9 cellular contexts compared by ENCODE assay signal in genomic region chr22:50581031-50581949, GRCh38. TPM values are rescaled to one million over a fixed set of nuclear protein-coding genes. Genes with fewer than 3 reads are reported as not detected.
DNase-seq lines count a peak whose midpoint lies in the region; ATAC-seq, FAIRE-seq and TF ChIP-seq lines count a peak whose summit lies in the region.
"Had no signal": no experiment of that assay in that cellular context is flagged by ENCODE, and none has a peak within 500 bp of the region (broad histone marks: within the 10 kb centered on the region; RNA-seq: fewer than 3 reads in every experiment).

No MANE protein-coding gene starts in this region.

- 94% methylated on average over 22 of the region's 22 CpGs for WGBS in aorta, 2 donors

- peaks cover 11% of the 10 kb centered on the region for H3K36me3 Mint-ChIP-seq in stimulated activated naive CD8-positive, alpha-beta T cell treated with anti-CD3 and anti-CD28 coated beads, Interleukin-15, Interleukin-2, amounts not matched to agents 100 ng/mL and 50 ng/mL, for 24 hours (ENCODE audit: low read depth)

- no peaks in the 10 kb centered on the region for H3K27me3 Mint-ChIP-seq in stimulated activated naive CD8-positive, alpha-beta T cell treated with anti-CD3 and anti-CD28 coated beads, Interleukin-15, Interleukin-2, amounts not matched to agents 100 ng/mL and 50 ng/mL, for 24 hours

- H3K4me3 ChIP-seq in bronchial epithelial cell (ENCODE audit: low read depth, low read length) (peak overlapping the region; percentile 82), mononuclear cell (ENCODE audit: low read length) (peak overlapping the region; percentile 70), aorta (ENCODE audit: low read length in 2 of 2) (no peak overlapping the region)

- H3K27ac Mint-ChIP-seq in stimulated activated naive CD8-positive, alpha-beta T cell treated with anti-CD3 and anti-CD28 coated beads, Interleukin-15, Interleukin-2, amounts not matched to agents 100 ng/mL and 50 ng/mL, for 24 hours, result peak overlapping the region; percentile 85

- H3K27me3 ChIP-seq in bronchial epithelial cell (ENCODE audit: control insufficient read depth, insufficient read depth, low read length) (no peaks in the 10 kb centered on the region), mononuclear cell (ENCODE audit: insufficient read depth, low read length) (no peaks in the 10 kb centered on the region), aorta (ENCODE audit: control insufficient read depth in 1 of 2, insufficient read depth in 2 of 2, low read length in 1 of 2) (no peaks in the 10 kb centered on the region)

- peaks cover 26% of the 10 kb centered on the region for H3K4me1 Mint-ChIP-seq in stimulated activated naive CD8-positive, alpha-beta T cell treated with anti-CD3 and anti-CD28 coated beads, Interleukin-15, Interleukin-2, amounts not matched to agents 100 ng/mL and 50 ng/mL, for 24 hours (ENCODE audit: low read depth)

- no peak for DNase-seq in stimulated activated naive CD8-positive, alpha-beta T cell treated with anti-CD3 and anti-CD28 coated beads, Interleukin-15, Interleukin-2, amounts not matched to agents 100 U/mL and 50 U/mL, for 24 hours
- DNase-seq in bronchial epithelial cell (ENCODE audit: low read depth) (no peak), aorta (peak; percentile 45 to 71), left lobe of liver (ENCODE audit: low spot score) (no peak), NCI-H1694 (lab: John Stamatoyannopoulos, UW) (no peak)
- DNase-seq in stimulated activated CD4-positive, alpha-beta T cell treated with anti-CD3 and anti-CD28 coated beads, Interleukin-1b, Interleukin-23, amount 100 ng/mL, for 48 hours, result no peak

- FAIRE-seq in bronchial epithelial cell (lab: Jason Lieb, UNC), result no peak

- H3K27ac ChIP-seq in aorta (ENCODE audit: low read depth in 1 of 2, low read length in 2 of 2), result no peak overlapping the region

- H3K4me3 Mint-ChIP-seq in stimulated activated naive CD8-positive, alpha-beta T cell treated with anti-CD3 and anti-CD28 coated beads, Interleukin-15, Interleukin-2, amounts not matched to agents 100 ng/mL and 50 ng/mL, for 24 hours, result peak overlapping the region; percentile 98

- H3K9me3 ChIP-seq in mononuclear cell (ENCODE audit: low read depth, low read length) (no peaks in the 10 kb centered on the region), aorta (ENCODE audit: control insufficient read depth, low read length) (no peaks in the 10 kb centered on the region)

- H3K36me3 ChIP-seq in bronchial epithelial cell (ENCODE audit: control insufficient read depth, insufficient read depth, low read length) (peaks cover 13% of the 10 kb centered on the region), aorta (ENCODE audit: control insufficient read depth in 1 of 2, insufficient read depth in 2 of 2, low read length in 1 of 2) (no peaks in the 10 kb centered on the region)

- TF ChIP-seq CTCF in bronchial epithelial cell (IDR thresholded peaks at IDR 0.05; ENCODE audit: insufficient read depth, low read length, severe bottlenecking), result no peak

- no peak for ATAC-seq in stimulated activated naive CD8-positive, alpha-beta T cell treated with anti-CD3 and anti-CD28 coated beads, Interleukin-15, Interleukin-2, amounts not matched to agents 100 U/mL and 50 U/mL, for 24 hours
- ATAC-seq in aorta (ENCODE audit: low FRiP score) (no peak), left lobe of liver (no peak)

- peaks cover 26% of the 10 kb centered on the region for H3K4me1 ChIP-seq in mononuclear cell (ENCODE audit: insufficient read depth, low read length)
- H3K4me1 ChIP-seq in aorta (ENCODE audit: control insufficient read depth in 1 of 2, insufficient read depth in 2 of 2, low read length in 2 of 2), result no peaks in the 10 kb centered on the region

- intact Hi-C loops in aorta (cut with DNase I), result no loop called here

- H3K9me3 Mint-ChIP-seq in stimulated activated naive CD8-positive, alpha-beta T cell treated with anti-CD3 and anti-CD28 coated beads, Interleukin-15, Interleukin-2, amounts not matched to agents 100 ng/mL and 50 ng/mL, for 24 hours, result no peaks in the 10 kb centered on the region

RNA-seq across cellular contexts. Expression of gene CHKB, which starts 1.4 kb away (rescaled TPM):
- total RNA-seq in bronchial epithelial cell (27.6 and 34.3 TPM in 2 replicates), mononuclear cell (40.0 TPM), aorta (10 to 100 TPM; 36.5 to 78.8 TPM), left lobe of liver (32.6 TPM)
- polyA plus RNA-seq in aorta, result 100 to 1,000 TPM in 1 of 2 donors, 10 to 100 TPM in 1; 28.4 to 544 TPM

RNA-seq across cellular contexts. Expression of gene CPT1B, which starts 3.1 kb away (rescaled TPM):
- total RNA-seq in bronchial epithelial cell (3.4 and 8.2 TPM in 2 replicates), mononuclear cell (7.2 TPM), aorta (10 to 100 TPM in 1 of 2 donors, 1 to 10 TPM in 1; 3.2 to 11.5 TPM), left lobe of liver (24.7 TPM)
- polyA plus RNA-seq in aorta, result 1 to 10 TPM; 3.9 to 6.4 TPM

RNA-seq across cellular contexts. Expression of gene SYCE3, which starts 18.6 kb away (rescaled TPM):
- total RNA-seq in bronchial epithelial cell, result 0.51 and 0.79 TPM in 2 replicates
- not detected for total RNA-seq in mononuclear cell
- total RNA-seq in aorta, result not detected
- polyA plus RNA-seq in aorta, result 1 to 10 TPM in 1 of 2 donors, not detected in 1; 1.5 TPM
- total RNA-seq in left lobe of liver, result 0.45 TPM
- total RNA-seq: pulmonary artery endothelial cell had no signal

RNA-seq across cellular contexts. Expression of gene MAPK8IP2, which starts 19.3 kb away (rescaled TPM):
- total RNA-seq in bronchial epithelial cell (0.53 and 0.77 TPM in 2 replicates), mononuclear cell (0.10 TPM), aorta (under 1 TPM; 0.24 to 0.26 TPM), left lobe of liver (0.53 TPM)
- polyA plus RNA-seq in aorta, result under 1 TPM; under 0.01 to 0.15 TPM

RNA-seq across cellular contexts. Expression of gene KLHDC7B, which starts 35.6 kb away (rescaled TPM):
- 0.26 TPM in 2 replicates for total RNA-seq in bronchial epithelial cell
- total RNA-seq in mononuclear cell, result 1.7 TPM
- total RNA-seq in aorta, result under 1 TPM; 0.29 to 0.63 TPM
- not detected for polyA plus RNA-seq in aorta
- total RNA-seq in left lobe of liver, result 0.05 TPM
- total RNA-seq: pulmonary artery endothelial cell had no signal

Comparison
In these comparisons a context has a peak if more than half of its experiments do, and no peak if none do; other contexts are left out.
1. DNase-seq: peak in aorta (2 of 2); none in stimulated activated naive CD8-positive, alpha-beta T cell treated with anti-CD3 and anti-CD28 coated beads, Interleukin-15, Interleukin-2, amounts not matched to agents 100 U/mL and 50 U/mL, for 24 hours (single experiment), bronchial epithelial cell (single experiment), stimulated activated CD4-positive, alpha-beta T cell treated with anti-CD3 and anti-CD28 coated beads, Interleukin-1b, Interleukin-23, amount 100 ng/mL, for 48 hours (single experiment), left lobe of liver (single experiment) and NCI-H1694 (single experiment).
2. H3K4me3 ChIP-seq: peak in bronchial epithelial cell (single experiment) and mononuclear cell (single experiment); none in aorta (0 of 2).